Comparison of ENCODE assay signal across 12 cellular contexts in the genomic region with DNA sequence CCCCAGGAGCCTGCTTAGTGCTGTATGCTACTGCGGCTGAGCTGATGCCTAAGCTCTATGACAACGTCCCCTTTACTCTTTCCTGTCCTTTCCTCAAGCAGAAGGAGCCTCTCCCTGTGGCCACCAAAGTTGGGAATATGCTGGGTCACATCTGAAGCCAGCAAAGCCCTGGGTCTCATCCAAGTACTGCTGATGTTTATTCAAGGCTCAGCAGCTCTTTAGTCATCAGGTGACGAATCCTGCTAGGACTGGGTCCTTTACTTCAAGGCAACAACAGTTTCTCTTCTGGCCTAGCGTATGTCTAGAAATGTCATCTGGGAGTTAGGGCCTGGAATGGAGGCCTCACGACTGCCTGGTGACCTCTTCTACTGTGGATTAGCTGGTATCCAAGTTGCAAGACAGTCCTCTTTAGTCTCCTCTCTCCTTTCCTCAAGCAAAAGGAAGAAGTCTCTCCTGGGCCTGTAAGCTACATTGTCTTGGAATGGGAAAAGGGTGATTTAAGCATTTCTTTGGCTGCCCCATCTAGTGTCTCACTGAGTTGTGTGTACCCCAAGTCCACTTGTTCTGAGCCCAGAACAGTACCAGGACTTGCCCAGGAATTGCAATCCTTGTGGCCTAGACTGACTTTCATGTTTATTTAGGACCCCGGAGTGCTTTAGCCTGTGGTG.
DNase-seq lines count a peak whose midpoint lies in the region; ATAC-seq and TF ChIP-seq lines count a peak whose summit lies in the region.
"Had no signal": no experiment of that assay in that cellular context is flagged by ENCODE, and none has a peak within 500 bp of the region (broad histone marks: within the 10 kb centered on the region; RNA-seq: fewer than 3 reads in every experiment).

No MANE protein-coding gene starts in this region.

- no peaks in the 10 kb centered on the region for H4K20me1 ChIP-seq in hepatocyte (ENCODE audit: insufficient read depth, poor library complexity, severe bottlenecking)

- DNase-seq in HS-27A (ENCODE audit: low read depth) = peak; percentile 79
- peak; percentile 79 for DNase-seq in astrocyte of the spinal cord (ENCODE audit: low read depth, low spot score)
- no peak for DNase-seq in hepatocyte (ENCODE audit: low spot score)
- DNase-seq in upper lobe of right lung = no peak
- DNase-seq in effector CD8-positive, alpha-beta T cell (lab: John Stamatoyannopoulos, UW) = no peak
- DNase-seq in activated CD8-positive, alpha-beta T cell treated with anti-CD3 and anti-CD28 coated beads, Interleukin-2, amount 10 ng/mL, durations not matched to agents 7 days and 5 days = no peak
- DNase-seq in NOMO-1 treated with dmso at 0.1 percent for 144 hours (lab: John Stamatoyannopoulos, UW; ENCODE audit: unreplicated experiment) = no peak
- DNase-seq in stimulated activated naive B cell treated with anti-CD40 and anti-IgM and Interleukin-4, amounts not matched to agents 10 μg/mL and 1 μg/mL and 100 μg/mL, for 72 hours = no peak
- DNase-seq: activated T-cell treated with anti-CD3 and anti-CD28 coated beads, Interleukin-2, amount 50 U/mL, for 4 hours; GDM1; NCI-H1436 had no signal

- no peaks in the 10 kb centered on the region for H3K4me1 ChIP-seq in hepatocyte (ENCODE audit: insufficient read depth)
- H3K4me1 ChIP-seq in upper lobe of right lung = no peaks in the 10 kb centered on the region

- CTCF ChIA-PET in activated CD8-positive, alpha-beta T cell treated with anti-CD3 and anti-CD28 coated beads, Interleukin-2, amount 10 ng/mL, durations not matched to agents 7 days and 5 days (lab: Charles Lee) = interaction anchor here (1.6 kb wide), 1 partner anchor 132 kb away, joined by 3 read pairs; no protein-coding TSS in a partner anchor

- H3K4me3 ChIP-seq in astrocyte of the spinal cord (ENCODE audit: low read depth, low read length) (no peak overlapping the region), hepatocyte (no peak overlapping the region), upper lobe of right lung (no peak overlapping the region)

- no peaks in the 10 kb centered on the region for H3K9me3 ChIP-seq in hepatocyte (ENCODE audit: low read depth)
- H3K9me3 ChIP-seq in upper lobe of right lung = no peaks in the 10 kb centered on the region

- H3K36me3 ChIP-seq in hepatocyte (replicated peaks; ENCODE audit: insufficient read depth, low read depth) (no peaks in the 10 kb centered on the region), upper lobe of right lung (no peaks in the 10 kb centered on the region)

- 88% methylated on average over 6 of the region's 6 CpGs for WGBS in hepatocyte (ENCODE audit: low lambda C conversion rate, missing lambda C conversion rate)

- POLR2A ChIA-PET in activated CD8-positive, alpha-beta T cell treated with anti-CD3 and anti-CD28 coated beads, Interleukin-2, amount 10 ng/mL, durations not matched to agents 7 days and 5 days (lab: Charles Lee) = no interaction called here

- H2AFZ ChIP-seq in hepatocyte = no peak overlapping the region

- H3K27me3 ChIP-seq in hepatocyte (no peaks in the 10 kb centered on the region), upper lobe of right lung (no peaks in the 10 kb centered on the region)

- ATAC-seq in upper lobe of right lung = peak; percentile 13
- ATAC-seq in activated CD8-positive, alpha-beta T cell treated with anti-CD3 and anti-CD28 coated beads, Interleukin-2, amount 10 ng/mL, durations not matched to agents 7 days and 5 days = no peak
- no peak for ATAC-seq in stimulated activated naive B cell treated with anti-CD40 and anti-IgM and Interleukin-4, amounts not matched to agents 10 μg/mL and 1 μg/mL and 100 μg/mL, for 72 hours (replicated peaks)
- ATAC-seq: activated T-cell treated with anti-CD3 and anti-CD28 coated beads, Interleukin-2, amount 50 U/mL, for 4 hours; HCT116 had no signal

- H3K4me1 Mint-ChIP-seq in activated CD8-positive, alpha-beta T cell treated with anti-CD3 and anti-CD28 coated beads, Interleukin-2, amount 10 ng/mL, durations not matched to agents 7 days and 5 days (ENCODE audit: low read depth) = no peaks in the 10 kb centered on the region
- no peaks in the 10 kb centered on the region for H3K4me1 Mint-ChIP-seq in stimulated activated naive B cell treated with anti-CD40 and anti-IgM and Interleukin-4, amounts not matched to agents 10 μg/mL and 1 μg/mL and 100 μg/mL, for 72 hours

- H3K9me2 ChIP-seq in hepatocyte (replicated peaks; ENCODE audit: insufficient read depth) = no peaks in the 10 kb centered on the region

- H3K36me3 Mint-ChIP-seq in activated CD8-positive, alpha-beta T cell treated with anti-CD3 and anti-CD28 coated beads, Interleukin-2, amount 10 ng/mL, durations not matched to agents 7 days and 5 days (ENCODE audit: low read depth) = no peaks in the 10 kb centered on the region
- H3K36me3 Mint-ChIP-seq in stimulated activated naive B cell treated with anti-CD40 and anti-IgM and Interleukin-4, amounts not matched to agents 10 μg/mL and 1 μg/mL and 100 μg/mL, for 72 hours = no peaks in the 10 kb centered on the region

- no peaks in the 10 kb centered on the region for H3K27me3 Mint-ChIP-seq in activated CD8-positive, alpha-beta T cell treated with anti-CD3 and anti-CD28 coated beads, Interleukin-2, amount 10 ng/mL, durations not matched to agents 7 days and 5 days (ENCODE audit: low read depth)
- H3K27me3 Mint-ChIP-seq in stimulated activated naive B cell treated with anti-CD40 and anti-IgM and Interleukin-4, amounts not matched to agents 10 μg/mL and 1 μg/mL and 100 μg/mL, for 72 hours = no peaks in the 10 kb centered on the region

- no peak overlapping the region for H3K27ac Mint-ChIP-seq in activated CD8-positive, alpha-beta T cell treated with anti-CD3 and anti-CD28 coated beads, Interleukin-2, amount 10 ng/mL, durations not matched to agents 7 days and 5 days
- no peak overlapping the region for H3K27ac Mint-ChIP-seq in stimulated activated naive B cell treated with anti-CD40 and anti-IgM and Interleukin-4, amounts not matched to agents 10 μg/mL and 1 μg/mL and 100 μg/mL, for 72 hours

- in situ Hi-C loops in astrocyte of the spinal cord (cut with HindIII; ENCODE audit: low sequenced_read_pairs) = no loop called here

- H3K4me3 Mint-ChIP-seq in activated CD8-positive, alpha-beta T cell treated with anti-CD3 and anti-CD28 coated beads, Interleukin-2, amount 10 ng/mL, durations not matched to agents 7 days and 5 days = no peak overlapping the region
- H3K4me3 Mint-ChIP-seq in stimulated activated naive B cell treated with anti-CD40 and anti-IgM and Interleukin-4, amounts not matched to agents 10 μg/mL and 1 μg/mL and 100 μg/mL, for 72 hours = no peak overlapping the region
- H3K4me3 Mint-ChIP-seq: activated T-cell treated with anti-CD3 and anti-CD28 coated beads, Interleukin-2, amount 50 U/mL, for 4 hours had no signal

- no peak overlapping the region for H3K4me2 ChIP-seq in hepatocyte

- TF ChIP-seq CTCF in astrocyte of the spinal cord (IDR thresholded peaks at IDR 0.05; ENCODE audit: low read depth, low read length) (no peak), hepatocyte (IDR thresholded peaks at IDR 0.05; ENCODE audit: poor library complexity) (no peak), upper lobe of right lung (IDR thresholded peaks at IDR 0.05) (no peak)

- H3K27ac ChIP-seq in hepatocyte (peak overlapping the region; percentile 34), upper lobe of right lung (no peak overlapping the region)

- intact Hi-C loops in upper lobe of right lung (cut with DNase I) = no loop called here

- no peaks in the 10 kb centered on the region for H3K79me2 ChIP-seq in hepatocyte

- no peaks in the 10 kb centered on the region for H3K9me3 Mint-ChIP-seq in activated CD8-positive, alpha-beta T cell treated with anti-CD3 and anti-CD28 coated beads, Interleukin-2, amount 10 ng/mL, durations not matched to agents 7 days and 5 days (ENCODE audit: insufficient read depth)
- no peaks in the 10 kb centered on the region for H3K9me3 Mint-ChIP-seq in stimulated activated naive B cell treated with anti-CD40 and anti-IgM and Interleukin-4, amounts not matched to agents 10 μg/mL and 1 μg/mL and 100 μg/mL, for 72 hours
- H3K9me3 Mint-ChIP-seq: activated T-cell treated with anti-CD3 and anti-CD28 coated beads, Interleukin-2, amount 50 U/mL, for 4 hours had no signal

Comparison
In these comparisons a context has a peak if more than half of its experiments do, and no peak if none do; other contexts are left out.
1. DNase-seq: peak in HS-27A (single experiment) and astrocyte of the spinal cord (single experiment); none in hepatocyte (single experiment), upper lobe of right lung (single experiment), effector CD8-positive, alpha-beta T cell (single experiment), activated CD8-positive, alpha-beta T cell treated with anti-CD3 and anti-CD28 coated beads, Interleukin-2, amount 10 ng/mL, durations not matched to agents 7 days and 5 days (single experiment), NOMO-1 treated with dmso at 0.1 percent for 144 hours (single experiment) and stimulated activated naive B cell treated with anti-CD40 and anti-IgM and Interleukin-4, amounts not matched to agents 10 μg/mL and 1 μg/mL and 100 μg/mL, for 72 hours (single experiment).